In genomic region chr3:155854147-155854940, GRCh38 we compare ENCODE assay signal across 8 cellular contexts. TPM values are rescaled to one million over a fixed set of nuclear protein-coding genes. Genes with fewer than 3 reads are reported as not detected.
DNase-seq lines count a peak whose midpoint lies in the region; ATAC-seq, FAIRE-seq and TF ChIP-seq lines count a peak whose summit lies in the region.

TSS of gene SLC33A1 (minus strand) at chr3:155854427. CDS start at chr3:155853997, 430 bp downstream.

- peak within 1 kb of the TSS; percentile 90 for H2AFZ ChIP-seq in parathyroid adenoma

- peak; percentile 88 to 97 for TF ChIP-seq EP300 in tibial nerve (IDR thresholded peaks at IDR 0.05)

- H3K9me3 ChIP-seq in cardiac muscle cell (ENCODE audit: low read depth) (no peaks in the 10 kb centered on the region), parathyroid adenoma (ENCODE audit: control insufficient read depth, low read length) (no peaks in the 10 kb centered on the region), tibial nerve (no peaks in the 10 kb centered on the region)

- POLR2A ChIA-PET in T-cell (lab: Charles Lee), result interaction anchor here (0.6 to 2.3 kb wide), 5 partner anchors 10 to 58 kb away, joined by 3 to 13 read pairs (median 3); partner anchors contain the start of genes C3orf33 (in 1 of the 2) and GMPS (in 1 of the 2)

- peak within 1 kb of the TSS; percentile 95 for H3K4me2 ChIP-seq in parathyroid adenoma (ENCODE audit: low read length)

- TF ChIP-seq POLR2A in GM12891 (IDR thresholded peaks at IDR 0.05; ENCODE audit: low read depth, low read length) (peak; percentile 92), tibial nerve (IDR thresholded peaks at IDR 0.05) (peak; percentile 63 to 80)

- peaks cover 19% of the 10 kb centered on the region for H3K79me2 ChIP-seq in parathyroid adenoma

- peak within 1 kb of the TSS; percentile 55 for H3K9ac ChIP-seq in parathyroid adenoma

- no peaks in the 10 kb centered on the region for H3K27me3 Mint-ChIP-seq in T-cell

- CTCF ChIA-PET in T-cell (lab: Charles Lee), result interaction anchor here in 1 of 2 donors (0.5 to 2.6 kb wide), 3 partner anchors 16 to 48 kb away, joined by 3 to 24 read pairs (median 17); partner anchors contain the start of genes C3orf33 and GMPS

- peak; percentile 98 for FAIRE-seq in GM12891 (lab: Jason Lieb, UNC)

- H3K27me3 ChIP-seq in cardiac muscle cell, result no peaks in the 10 kb centered on the region
- no peaks in the 10 kb centered on the region for H3K27me3 ChIP-seq in parathyroid adenoma (ENCODE audit: control insufficient read depth, insufficient read depth, low read length)
- no peaks in the 10 kb centered on the region for H3K27me3 ChIP-seq in tibial nerve

- H3K4me1 ChIP-seq in cardiac muscle cell (ENCODE audit: low read depth) (peaks cover 15% of the 10 kb centered on the region), parathyroid adenoma (peaks cover 15% of the 10 kb centered on the region), tibial nerve (peaks cover 3 to 50% (median 31%) of the 10 kb centered on the region in 4 donors)

- H3K4me1 Mint-ChIP-seq in T-cell, result peaks cover 36 to 46% (median 41%) of the 10 kb centered on the region in 3 donors

- DNase-seq in GM12891 (ENCODE audit: insufficient read length, low spot score) (peak; percentile 91), NCI-H1436 treated with DMSO at 0.1 percent for 48 hours (lab: John Stamatoyannopoulos, UW) (peak; percentile 100), T-cell (peak; percentile 96 to 100 (median 99)), cardiac muscle cell (ENCODE audit: low read depth in 1 of 2, low spot score in 1 of 2) (peak; percentile 99 to 100), tibial nerve (ENCODE audit: low spot score in 2 of 2) (peak; percentile 97)

- peak within 1 kb of the TSS; percentile 100 for H3K27ac Mint-ChIP-seq in T-cell

- WGBS in adipose tissue, 3 donors, result 0 to 1% (median 0%) methylated on average over 50 of the region's 50 CpGs
- 0 to 1% methylated on average over 42 to 46 of the region's 50 CpGs for WGBS in tibial nerve, 2 donors

- H3K9me3 Mint-ChIP-seq in T-cell, result no peaks in the 10 kb centered on the region

- peak within 1 kb of the TSS; percentile 94 to 98 (median 97) for H3K4me3 Mint-ChIP-seq in T-cell

- H3K36me3 ChIP-seq in cardiac muscle cell (no peaks in the 10 kb centered on the region), parathyroid adenoma (ENCODE audit: control insufficient read depth, insufficient read depth, low read length) (no peaks in the 10 kb centered on the region), tibial nerve (no peaks in the 10 kb centered on the region)

- H3K4me3 ChIP-seq in cardiac muscle cell, result peak within 1 kb of the TSS; percentile 83
- H3K4me3 ChIP-seq in parathyroid adenoma (ENCODE audit: low read depth, low read length), result peak within 1 kb of the TSS; percentile 80
- H3K4me3 ChIP-seq in tibial nerve, result peak within 1 kb of the TSS; percentile 73 to 99 (median 84)

- H3K27ac ChIP-seq in adipose tissue (ENCODE audit: low read depth, low read length) (no peak within 1 kb of the TSS), cardiac muscle cell (peak within 1 kb of the TSS; percentile 87), parathyroid adenoma (peak within 1 kb of the TSS; percentile 91), tibial nerve (peak within 1 kb of the TSS; percentile 93 to 99 (median 96))

- TF ChIP-seq CTCF in cardiac muscle cell (IDR thresholded peaks at IDR 0.05; ENCODE audit: low read depth, low read length) (no peak), parathyroid adenoma (IDR thresholded peaks at IDR 0.05) (no peak), tibial nerve (IDR thresholded peaks at IDR 0.05) (peak in 2 of 5 experiments; percentile 7 to 29)

- peaks cover 14% of the 10 kb centered on the region for H3K36me3 Mint-ChIP-seq in T-cell

- ATAC-seq in HG02840 (IDR thresholded peaks at IDR 0.05; ENCODE audit: low FRiP score, unreplicated experiment) (peak; percentile 96), T-cell (replicated peaks in 1 of 4) (peak; percentile 90 to 93 (median 91))

TF ChIP-seq in GM12891, 5 proteins besides CTCF, POLR2A, EP300 and RAD21:
- TF ChIP-seq SPI1 (IDR thresholded peaks at IDR 0.05; ENCODE audit: low read depth, low read length) (peak; percentile 39; the same call in 1 of the 2 replicates), POLR2AphosphoS5 (IDR thresholded peaks at IDR 0.05; ENCODE audit: low read depth, low read length) (peak; percentile 86), TAF1 (IDR thresholded peaks at IDR 0.05; ENCODE audit: low read depth, low read length) (peak; percentile 70), PAX5 (IDR thresholded peaks at IDR 0.05; ENCODE audit: insufficient read depth, low read length, severe bottlenecking) (peak; percentile 63), POU2F2 (IDR thresholded peaks at IDR 0.05; ENCODE audit: low read depth, low read length) (0 out of 2 replicates have a peak, but pooled peaks have one; percentile 61)

RNA-seq across cellular contexts. Expression of gene SLC33A1, which starts in this region (rescaled TPM):
- polyA plus RNA-seq in GM12891 (2012; ENCODE audit: low read depth, missing spikeins), result 7.4 TPM
- total RNA-seq in T-cell, result 10 to 100 TPM; 17.4 to 33.1 (median 28.5) TPM
- polyA plus RNA-seq in adipose tissue, result 10 to 100 TPM in 2 of 3 donors, 1 to 10 TPM in 1; 3.9 to 22.7 (median 10.2) TPM
- 23.9 and 28.8 TPM in 2 replicates for total RNA-seq in cardiac muscle cell
- polyA plus RNA-seq in cardiac muscle cell, result 7.9 and 17.5 TPM in 2 replicates
- 10 to 100 TPM; 26.4 to 30.6 (median 29.6) TPM for total RNA-seq in tibial nerve
